ENCODE assay signal across 8 cellular contexts in genomic region chr9:70510157-70510770, GRCh38.
DNase-seq lines count a peak whose midpoint lies in the region; ATAC-seq, FAIRE-seq and TF ChIP-seq lines count a peak whose summit lies in the region.

No MANE protein-coding gene starts in this region.

- in situ Hi-C loops in HepG2 (cut with HindIII; ENCODE audit: extremely low pct_ligation_motif_present, low pct_unique_long_range_greater_than_20kb): no loop called here

- H3K27ac ChIP-seq in adrenal gland: no peak overlapping the region
- H3K27ac ChIP-seq in HepG2 (ENCODE audit: extremely low read length, insufficient read depth, low read length): no peak overlapping the region
- H3K27ac ChIP-seq in aorta (ENCODE audit: low read depth in 1 of 2, low read length in 2 of 2): no peak overlapping the region

- ATAC-seq in HepG2 (peak; percentile 71), aorta (ENCODE audit: low FRiP score) (no peak)

- H3K27me3 ChIP-seq in BE2C: no peaks in the 10 kb centered on the region
- no peaks in the 10 kb centered on the region for H3K27me3 ChIP-seq in adrenal gland
- H3K27me3 ChIP-seq in HepG2 (ENCODE audit: control insufficient read depth in 1 of 2, insufficient read depth in 2 of 2, low read length in 2 of 2): no peaks in the 10 kb centered on the region
- H3K27me3 ChIP-seq in aorta (ENCODE audit: control insufficient read depth in 1 of 2, insufficient read depth in 2 of 2, low read length in 1 of 2): no peaks in the 10 kb centered on the region

- H3K4me2 ChIP-seq in HepG2 (ENCODE audit: low read depth, low read length): no peak overlapping the region

- no peak for TF ChIP-seq EP300 in HepG2 (IDR thresholded peaks at IDR 0.05; ENCODE audit: low read depth in 2 of 2, low read length in 2 of 2)
- no peak for TF ChIP-seq EP300 in HepG2 (CRISPR knock-in tag; IDR thresholded peaks at IDR 0.05; ENCODE audit: borderline replicate concordance)

- FAIRE-seq in H54 (lab: Jason Lieb, UNC) (peak; percentile 52), HepG2 (lab: Jason Lieb, UNC) (no peak), RCC 7860 (lab: Jason Lieb, UNC) (no peak)

- H3K9ac ChIP-seq in HepG2 (ENCODE audit: insufficient read depth, low read depth, low read length): no peak overlapping the region

- H2AFZ ChIP-seq in HepG2 (ENCODE audit: low read length): no peak overlapping the region

- H3K79me2 ChIP-seq in HepG2 (ENCODE audit: insufficient read depth, low read length): no peaks in the 10 kb centered on the region

- WGBS in adrenal gland, 4 donors: 80 to 90% (median 84%) methylated on average over 3 of the region's 3 CpGs
- WGBS in HepG2 (ENCODE audit: low lambda C conversion rate): 26% methylated on average over 3 of the region's 3 CpGs
- WGBS in aorta, 2 donors: 81 to 84% methylated on average over 3 of the region's 3 CpGs

- H3K4me1 ChIP-seq in BE2C: no peaks in the 10 kb centered on the region; the same call in 1 of the 2 replicates
- peaks cover 0 to 1% of the 10 kb centered on the region in 2 donors for H3K4me1 ChIP-seq in adrenal gland (replicated peaks in 1 of 2)
- H3K4me1 ChIP-seq in HepG2 (ENCODE audit: insufficient read depth, low read length): no peaks in the 10 kb centered on the region
- no peaks in the 10 kb centered on the region for H3K4me1 ChIP-seq in aorta (ENCODE audit: control insufficient read depth in 1 of 2, insufficient read depth in 2 of 2, low read length in 2 of 2)

- DNase-seq in BE2C (peak; percentile 55), H54 (ENCODE audit: insufficient read length, low spot score) (peak; percentile 45), adrenal gland (peak in 6 of 7 donors; percentile 24 to 65 (median 36)), HepG2 (ENCODE audit: low spot score) (peak; percentile 12), DMS79 treated with DMSO at 0.1 percent for 48 hours (lab: John Stamatoyannopoulos, UW) (no peak), GF-D8 (lab: John Stamatoyannopoulos, UW) (no peak), aorta (no peak), RCC 7860 (ENCODE audit: low spot score) (no peak)

- H4K20me1 ChIP-seq in HepG2 (ENCODE audit: insufficient read depth, low read length): no peaks in the 10 kb centered on the region

- CTCF ChIA-PET in HepG2 (lab: Yijun Ruan, JAX; ENCODE audit: low intra/inter-chr PET ratio, low total read pairs): no interaction called here

- BruUV-seq in HepG2 (replicated peaks; lab: Mats Ljungman, UMichigan): no TSS peak

- H3K9me3 ChIP-seq in BE2C (no peaks in the 10 kb centered on the region; the same call in 1 of the 2 replicates), adrenal gland (replicated peaks in 1 of 3) (no peaks in the 10 kb centered on the region), HepG2 (ENCODE audit: low read length) (no peaks in the 10 kb centered on the region), aorta (ENCODE audit: control insufficient read depth, low read length) (no peaks in the 10 kb centered on the region)

- TF ChIP-seq POLR2A in H54 (IDR thresholded peaks at IDR 0.05; ENCODE audit: low read depth, low read length) (no peak), adrenal gland (IDR thresholded peaks at IDR 0.05) (no peak), HepG2 (IDR thresholded peaks at IDR 0.05; ENCODE audit: insufficient read depth in 1 of 2, low read depth in 2 of 2, low read length in 2 of 2) (no peak)

- H3K36me3 ChIP-seq in BE2C (no peaks in the 10 kb centered on the region), adrenal gland (replicated peaks in 1 of 2) (no peaks in the 10 kb centered on the region), HepG2 (replicated peaks in 1 of 2; ENCODE audit: control insufficient read depth in 1 of 2, insufficient read depth in 2 of 2, low read length in 2 of 2) (no peaks in the 10 kb centered on the region), aorta (ENCODE audit: control insufficient read depth in 1 of 2, insufficient read depth in 2 of 2, low read length in 1 of 2) (no peaks in the 10 kb centered on the region)

- TF ChIP-seq RAD21 in HepG2 (CRISPR knock-in tag; IDR thresholded peaks at IDR 0.05): no peak

- TF ChIP-seq CTCF in BE2C (IDR thresholded peaks at IDR 0.05; ENCODE audit: low read depth, low read length) (peak; percentile 80), adrenal gland (IDR thresholded peaks at IDR 0.05) (peak in 5 of 6 experiments; percentile 12 to 59 (median 42)), HepG2 (CRISPR knock-in tag; IDR thresholded peaks at IDR 0.05) (peak; percentile 51)

- POLR2A ChIA-PET in HepG2 (lab: Yijun Ruan, JAX): no interaction called here

- H3K4me3 ChIP-seq in BE2C (ENCODE audit: low read depth, low read length) (no peak overlapping the region), adrenal gland (no peak overlapping the region), HepG2 (replicated peaks in 1 of 3; ENCODE audit: insufficient read depth in 1 of 3, low read depth in 2 of 3, low read length in 3 of 3) (no peak overlapping the region), aorta (ENCODE audit: low read length in 2 of 2) (no peak overlapping the region)

- intact Hi-C loops in adrenal gland (cut with DNase I) (no loop called here), HepG2 (cut with micrococcal nuclease; ENCODE audit: unreplicated experiment) (loop anchor here (5.0 kb wide), 1 partner anchor 82 kb away; no protein-coding TSS in a partner anchor), aorta (cut with DNase I) (no loop called here)

TF ChIP-seq in HepG2, 621 proteins besides CTCF, POLR2A, EP300 and RAD21:
- TF ChIP-seq ZNF446 (CRISPR knock-in tag; IDR thresholded peaks at IDR 0.05) (no peak), KDM1A (CRISPR knock-in tag; IDR thresholded peaks at IDR 0.05) (no peak), ZNF101 (CRISPR knock-in tag; IDR thresholded peaks at IDR 0.05; ENCODE audit: borderline replicate concordance, low read depth) (0 out of 2 replicates have a peak, but pooled peaks have one; percentile 75), AGO2 (optimal IDR thresholded peaks at IDR 0.05; ENCODE audit: low read depth, low read length) (no peak), KDM4B (CRISPR knock-in tag; IDR thresholded peaks at IDR 0.05) (no peak), ZNF597 (CRISPR knock-in tag; IDR thresholded peaks at IDR 0.05) (no peak), STAG1 (CRISPR knock-in tag; IDR thresholded peaks at IDR 0.05) (peak; percentile 56)

Comparison
In these comparisons a context has a peak if more than half of its experiments do, and no peak if none do; other contexts are left out.
1. DNase-seq: peak in BE2C (single experiment), H54 (single experiment), adrenal gland (6 of 7) and HepG2 (single experiment); none in DMS79 treated with DMSO at 0.1 percent for 48 hours (single experiment), GF-D8 (single experiment), aorta (0 of 2) and RCC 7860 (single experiment).
2. Peak in every context shown above with its lines, with median percentiles within 50 percentile points of each other: CTCF ChIP-seq.